ENCODE assay signal across 8 cellular contexts in genomic region chr5:144142030-144142825, GRCh38. TPM values are rescaled to one million over a fixed set of nuclear protein-coding genes. Genes with fewer than 3 reads are reported as not detected.
A peak's percentile ranks its signal among the peaks of the same experiment; 100 is the strongest.
DNase-seq lines count a peak whose midpoint lies in the region; ATAC-seq and TF ChIP-seq lines count a peak whose summit lies in the region.

No MANE protein-coding gene starts in this region.

- no peaks in the 10 kb centered on the region for H3K27me3 ChIP-seq in ascending aorta
- H3K27me3 ChIP-seq in testis, result no peaks in the 10 kb centered on the region

- H3K9me3 ChIP-seq in ascending aorta, result no peaks in the 10 kb centered on the region
- H3K9me3 ChIP-seq in testis, result no peaks in the 10 kb centered on the region

- no peak overlapping the region for H3K4me3 ChIP-seq in ascending aorta
- H3K4me3 ChIP-seq in testis, result no peak overlapping the region

- DNase-seq in Caki2 (ENCODE audit: low read depth) (peak; percentile 33), NCI-H226 (peak; percentile 31), ascending aorta (ENCODE audit: low spot score in 2 of 2) (no peak), iPS-NIHi11 (ENCODE audit: low spot score) (peak; percentile 57), testis (no peak), NCI-H187 (lab: John Stamatoyannopoulos, UW) (no peak)

- intact Hi-C loops in ascending aorta (cut with DNase I), result no loop called here
- intact Hi-C loops in testis (cut with DNase I; ENCODE audit: low total_unique reads), result no loop called here

- TF ChIP-seq CTCF in ascending aorta (IDR thresholded peaks at IDR 0.05) (peak in 2 of 3 experiments; percentile 34 to 55), testis (IDR thresholded peaks at IDR 0.05) (peak; percentile 36 to 48 (median 48))

- in situ Hi-C loops in Caki2 (cut with HindIII; ENCODE audit: low pct_unique_long_range_greater_than_20kb, low sequenced_read_pairs), result no loop called here

- TF ChIP-seq POLR2A in testis (IDR thresholded peaks at IDR 0.05), result no peak

- 42 to 44% methylated on average over 3 of the region's 3 CpGs for WGBS in testis, 2 donors

- ATAC-seq in GM19025 (IDR thresholded peaks at IDR 0.05; ENCODE audit: low read depth, unreplicated experiment) (peak; percentile 91), HG03064 (IDR thresholded peaks at IDR 0.05; ENCODE audit: low read depth, unreplicated experiment) (peak; percentile 97)

- no peaks in the 10 kb centered on the region for H3K36me3 ChIP-seq in ascending aorta
- no peaks in the 10 kb centered on the region for H3K36me3 ChIP-seq in testis (ENCODE audit: low read depth, missing control alignments)

- H3K27ac ChIP-seq in ascending aorta (no peak overlapping the region), testis (no peak overlapping the region)

- H3K4me1 ChIP-seq in ascending aorta, result no peaks in the 10 kb centered on the region
- H3K4me1 ChIP-seq in testis, result no peaks in the 10 kb centered on the region

RNA-seq across cellular contexts. Expression of gene YIPF5, which starts 28.2 kb away (rescaled TPM):
- 64.4 and 88.2 TPM in 2 replicates for total RNA-seq in Caki2 (2014; rRNA removed; shearing (Covaris generic); ENCODE audit: low replicate concordance)
- total RNA-seq in ascending aorta, result 31.0 TPM
- 10 to 100 TPM; 42.4 to 54.4 TPM for total RNA-seq in testis
- polyA plus RNA-seq in testis (ENCODE audit: insufficient read depth, low read depth, low replicate concordance), result 62.3 TPM

RNA-seq across cellular contexts. Expression of gene KCTD16, which starts 28.4 kb away (rescaled TPM):
- total RNA-seq in Caki2 (2014; rRNA removed; shearing (Covaris generic); ENCODE audit: low replicate concordance), result 0.17 and 2.6 TPM in 2 replicates
- total RNA-seq in ascending aorta (0.64 TPM), testis (1 to 10 TPM; 1.4 to 2.7 TPM)
- polyA plus RNA-seq in testis (ENCODE audit: insufficient read depth, low read depth, low replicate concordance), result 3.2 TPM

Comparison
In these comparisons a context has a peak if more than half of its experiments do, and no peak if none do; other contexts are left out.
1. DNase-seq: peak in Caki2 (single experiment), NCI-H226 (single experiment) and iPS-NIHi11 (single experiment); none in ascending aorta (0 of 2), testis (single experiment) and NCI-H187 (0 of 2).